Comparison of ENCODE assay signal across 12 cellular contexts in the genomic region with DNA sequence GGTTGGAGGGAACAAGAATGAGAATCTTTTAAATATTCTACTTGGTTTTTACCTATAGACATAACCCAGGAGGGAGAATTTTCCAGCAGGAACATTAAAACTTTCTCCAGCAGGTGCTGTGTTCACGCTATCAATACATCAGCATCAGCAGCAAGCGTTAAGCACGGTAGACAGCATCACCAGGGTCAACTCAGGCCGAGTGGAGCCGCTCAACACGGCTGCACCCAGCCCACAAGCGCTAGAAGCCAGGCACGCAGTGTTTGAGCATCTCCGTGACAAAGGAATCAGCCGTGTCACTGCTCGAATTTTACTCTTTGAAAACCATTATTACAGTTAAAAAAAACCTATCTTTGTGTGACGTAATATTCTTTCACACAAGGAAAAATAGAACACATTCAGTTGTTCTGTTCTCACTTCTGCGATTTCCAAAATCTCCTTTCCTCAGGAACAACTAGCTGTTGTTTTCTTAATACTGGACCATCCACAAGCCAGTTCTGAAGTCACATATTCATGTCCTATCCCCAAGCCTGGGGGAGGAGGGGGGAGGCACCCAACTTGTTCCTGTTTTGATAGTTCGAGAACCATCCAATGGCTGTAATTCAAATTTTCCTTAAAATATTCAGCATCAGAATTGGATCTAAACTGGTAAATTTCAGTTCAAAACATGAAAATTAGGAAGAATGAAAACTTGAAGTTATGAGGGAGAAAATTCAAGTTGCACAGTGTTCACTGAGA.
A peak's percentile ranks its signal among the peaks of the same experiment; 100 is the strongest.
DNase-seq lines count a peak whose midpoint lies in the region; ATAC-seq and TF ChIP-seq lines count a peak whose summit lies in the region.
"Had no signal": no experiment of that assay in that cellular context is flagged by ENCODE, and none has a peak within 500 bp of the region (broad histone marks: within the 10 kb centered on the region; RNA-seq: fewer than 3 reads in every experiment).

No MANE protein-coding gene starts in this region.

- no peak overlapping the region for H3K27ac Mint-ChIP-seq in progenitor cell of endocrine pancreas

- H3K36me3 ChIP-seq in BE2C = peaks cover 8% of the 10 kb centered on the region
- H3K36me3 ChIP-seq in H7 (replicated peaks; ENCODE audit: control insufficient read depth, insufficient read depth, low read length) = no peaks in the 10 kb centered on the region
- H3K36me3 ChIP-seq in PC-3 (ENCODE audit: low read depth, low read length) = no peaks in the 10 kb centered on the region
- H3K36me3 ChIP-seq: BLaER1 treated with 17β-estradiol and CSF1 and Interleukin-3, amounts not matched to agents 10 nM and 100 nM had no signal

- H3K27ac ChIP-seq in PC-3 (ENCODE audit: low read length) = no peak overlapping the region
- H3K27ac ChIP-seq: BLaER1 treated with 17β-estradiol and CSF1 and Interleukin-3, amounts not matched to agents 10 nM and 100 nM had no signal

- H3K79me2 ChIP-seq in PC-3 (ENCODE audit: low read length) = no peaks in the 10 kb centered on the region

- H2AFZ ChIP-seq in PC-3 (ENCODE audit: low read length) = no peak overlapping the region

- no peaks in the 10 kb centered on the region for H4K20me1 ChIP-seq in PC-3 (ENCODE audit: low read length)
- H4K20me1 ChIP-seq: BLaER1 treated with 17β-estradiol and CSF1 and Interleukin-3, amounts not matched to agents 10 nM and 100 nM had no signal

- no peaks in the 10 kb centered on the region for H3F3A ChIP-seq in PC-3 (ENCODE audit: low read length, unreplicated experiment)

- CTCF ChIA-PET in PC-3 (lab: Charles Lee) = no interaction called here

- intact Hi-C loops in PC-3 (cut with micrococcal nuclease) = no loop called here

- H3K27me3 ChIP-seq in BE2C (no peaks in the 10 kb centered on the region), H7 (ENCODE audit: control insufficient read depth, insufficient read depth, low read length) (no peaks in the 10 kb centered on the region), PC-3 (ENCODE audit: low read length) (no peaks in the 10 kb centered on the region)
- H3K27me3 ChIP-seq: BLaER1 treated with 17β-estradiol and CSF1 and Interleukin-3, amounts not matched to agents 10 nM and 100 nM had no signal

- BruUV-seq in PC-3 (replicated peaks; lab: Mats Ljungman, UMichigan) = no TSS peak

- no peaks in the 10 kb centered on the region for H3K9me2 ChIP-seq in PC-3 (replicated peaks; ENCODE audit: low read length)

- no peak overlapping the region for H3K9ac ChIP-seq in PC-3 (ENCODE audit: low read length)
- H3K9ac ChIP-seq: BLaER1 treated with 17β-estradiol and CSF1 and Interleukin-3, amounts not matched to agents 10 nM and 100 nM had no signal

- ATAC-seq in PC-3 = no peak
- ATAC-seq in HG03139 (IDR thresholded peaks at IDR 0.05; ENCODE audit: unreplicated experiment) = no peak

- H3K9me3 ChIP-seq in BE2C (no peaks in the 10 kb centered on the region; the same call in 1 of the 2 replicates), PC-3 (ENCODE audit: low read length) (no peaks in the 10 kb centered on the region)
- H3K9me3 ChIP-seq: BLaER1 treated with 17β-estradiol and CSF1 and Interleukin-3, amounts not matched to agents 10 nM and 100 nM had no signal

- H3K27me3 Mint-ChIP-seq in progenitor cell of endocrine pancreas = peaks cover 14% of the 10 kb centered on the region
- H3K27me3 Mint-ChIP-seq: CD4-positive, CD25-positive, alpha-beta regulatory T cell had no signal

- TF ChIP-seq CTCF in BE2C (IDR thresholded peaks at IDR 0.05; ENCODE audit: low read depth, low read length) (no peak), progenitor cell of endocrine pancreas (IDR thresholded peaks at IDR 0.05; ENCODE audit: unreplicated experiment) (no peak), PC-3 (conservative IDR thresholded peaks at IDR 0.05; ENCODE audit: low read depth, low read length) (no peak)

- peak; percentile 40 for DNase-seq in BE2C
- DNase-seq in H7 = peak; percentile 9
- peak; percentile 15 for DNase-seq in inferior parietal cortex (ENCODE audit: extremely low spot score)
- DNase-seq in progenitor cell of endocrine pancreas (ENCODE audit: low spot score, unreplicated experiment) = peak; percentile 4
- no peak for DNase-seq in PC-3
- no peak for DNase-seq in 8988T
- DNase-seq: AML-193; CD4-positive, CD25-positive, alpha-beta regulatory T cell; DMS53; GF-D8 had no signal

- H3K9me3 Mint-ChIP-seq in progenitor cell of endocrine pancreas (ENCODE audit: low read depth) = no peaks in the 10 kb centered on the region
- H3K9me3 Mint-ChIP-seq: CD4-positive, CD25-positive, alpha-beta regulatory T cell had no signal

- no peaks in the 10 kb centered on the region for H3K4me1 Mint-ChIP-seq in progenitor cell of endocrine pancreas (ENCODE audit: low read depth)

- H3K36me3 Mint-ChIP-seq in progenitor cell of endocrine pancreas (ENCODE audit: insufficient read depth) = no peaks in the 10 kb centered on the region

- H3K4me2 ChIP-seq in PC-3 (ENCODE audit: low read length) = no peak overlapping the region
- H3K4me2 ChIP-seq: BLaER1 treated with 17β-estradiol and CSF1 and Interleukin-3, amounts not matched to agents 10 nM and 100 nM had no signal

- POLR2A ChIA-PET in PC-3 (lab: Charles Lee; ENCODE audit: unreplicated experiment) = no interaction called here

- H3K4me3 ChIP-seq in BE2C (ENCODE audit: low read depth, low read length) (no peak overlapping the region), H7 (ENCODE audit: insufficient read depth, low read depth, low read length) (no peak overlapping the region), PC-3 (ENCODE audit: low read length) (no peak overlapping the region)
- H3K4me3 ChIP-seq: BLaER1 treated with 17β-estradiol and CSF1 and Interleukin-3, amounts not matched to agents 10 nM and 100 nM had no signal

- H3K4me3 Mint-ChIP-seq in progenitor cell of endocrine pancreas (ENCODE audit: low read depth) = no peak overlapping the region
- H3K4me3 Mint-ChIP-seq: CD4-positive, CD25-positive, alpha-beta regulatory T cell had no signal

- H3K4me1 ChIP-seq in BE2C (peaks cover 3% of the 10 kb centered on the region; the same call in 1 of the 2 replicates), PC-3 (ENCODE audit: insufficient read depth, low read length) (no peaks in the 10 kb centered on the region)
- H3K4me1 ChIP-seq: BLaER1 treated with 17β-estradiol and CSF1 and Interleukin-3, amounts not matched to agents 10 nM and 100 nM had no signal

Comparison
In these comparisons a context has a peak if more than half of its experiments do, and no peak if none do; other contexts are left out.
1. DNase-seq: peak in BE2C (single experiment), H7 (single experiment), inferior parietal cortex (single experiment) and progenitor cell of endocrine pancreas (single experiment); none in PC-3 (single experiment) and 8988T (single experiment).